1 cellular context compared by ENCODE assay signal in genomic region chr5:36876389-36876964, GRCh38.
A peak's percentile ranks its signal among the peaks of the same experiment; 100 is the strongest.
TF ChIP-seq lines count a peak whose summit lies in the region.

Gene NIPBL (plus strand): TSS chr5:36876769. CDS start chr5:36953697, 76,928 bp downstream.

TF ChIP-seq in H1, 55 proteins besides CTCF, POLR2A, EP300 and RAD21 (continued from another document):
- TF ChIP-seq ASH2L (IDR thresholded peaks at IDR 0.05; ENCODE audit: low read length) (no peak), GABPA (IDR thresholded peaks at IDR 0.05; ENCODE audit: borderline replicate concordance, insufficient read depth, low read length) (peak; percentile 94), BACH1 (IDR thresholded peaks at IDR 0.05; ENCODE audit: low read length) (peak; percentile 22; the same call in 1 of the 2 replicates), TEAD4 (IDR thresholded peaks at IDR 0.05; ENCODE audit: low read depth, low read length) (0 out of 2 replicates have a peak, but pooled peaks have one; percentile 11), CHD7 (IDR thresholded peaks at IDR 0.05; ENCODE audit: insufficient replicate concordance, low read length) (no peak), PHF8 (conservative IDR thresholded peaks at IDR 0.05; ENCODE audit: low read depth, low read length) (peak; percentile 81), CHD2 (IDR thresholded peaks at IDR 0.05; ENCODE audit: low read length) (no peak), KDM1A (IDR thresholded peaks at IDR 0.05; ENCODE audit: borderline replicate concordance, low read length) (no peak), CBX5 (IDR thresholded peaks at IDR 0.05; ENCODE audit: low read depth, low read length) (no peak), BCL11A (IDR thresholded peaks at IDR 0.05; ENCODE audit: low read depth in 2 of 2, low read length in 2 of 2) (no peak), CREB1 (IDR thresholded peaks at IDR 0.05) (peak; percentile 50), RBBP5 (IDR thresholded peaks at IDR 0.05; ENCODE audit: borderline replicate concordance, low read depth, low read length) (peak; percentile 93; the same call in 1 of the 2 replicates), TAF1 (IDR thresholded peaks at IDR 0.05; ENCODE audit: low read depth, low read length) (peak; percentile 85), POLR2AphosphoS5 (IDR thresholded peaks at IDR 0.05; ENCODE audit: low read depth, low read length) (peak; percentile 75), KDM4A (IDR thresholded peaks at IDR 0.05; ENCODE audit: low read depth, low read length, severe bottlenecking) (peak; percentile 60), NANOG (IDR thresholded peaks at IDR 0.05; ENCODE audit: insufficient read depth, low read depth, low read length, poor library complexity, severe bottlenecking) (no peak), TAF7 (optimal IDR thresholded peaks at IDR 0.05; ENCODE audit: borderline replicate concordance, low read depth, low read length) (peak; percentile 82), MAX (IDR thresholded peaks at IDR 0.05) (peak; percentile 45; the same call in 1 of the 2 replicates), YY1 (IDR thresholded peaks at IDR 0.05; ENCODE audit: low read depth, low read length) (peak; percentile 81; the same call in 1 of the 2 replicates)
TF ChIP-seq in H1: peak in this region for 16.
